Comparison of ENCODE assay signal across 13 cellular contexts in the genomic region with DNA sequence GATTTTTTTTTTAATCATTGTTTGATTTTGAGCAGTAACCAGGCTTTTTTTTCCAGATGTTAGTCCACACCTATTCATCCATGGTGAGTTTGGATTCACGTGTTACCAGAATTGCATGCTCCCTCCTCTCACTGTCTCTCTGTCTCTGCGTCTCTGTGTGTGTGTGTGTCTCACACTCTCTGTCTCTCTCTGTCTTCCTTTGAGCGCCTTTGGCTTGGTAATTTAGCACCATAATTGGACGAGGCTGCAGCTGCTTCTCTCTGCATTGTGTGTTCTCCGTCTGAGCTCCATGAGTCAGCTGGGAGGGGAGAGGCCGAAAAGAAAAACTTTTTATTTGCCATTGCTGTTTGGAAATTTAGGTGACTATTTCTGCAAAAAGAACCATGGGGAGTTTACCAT. TPM values are rescaled to one million over a fixed set of nuclear protein-coding genes. Genes with fewer than 3 reads are reported as not detected.
DNase-seq lines count a peak whose midpoint lies in the region; ATAC-seq and TF ChIP-seq lines count a peak whose summit lies in the region.
"Had no signal": no experiment of that assay in that cellular context is flagged by ENCODE, and none has a peak within 500 bp of the region (broad histone marks: within the 10 kb centered on the region; RNA-seq: fewer than 3 reads in every experiment).

No MANE protein-coding gene starts in this region.

- TF ChIP-seq POLR2A in heart left ventricle (IDR thresholded peaks at IDR 0.05) = no peak

- H3K9me3 Mint-ChIP-seq in brain = peaks cover 0 to 4% (median 0%) of the 10 kb centered on the region in 5 experiments
- no peaks in the 10 kb centered on the region for H3K9me3 Mint-ChIP-seq in type B pancreatic cell
- no peaks in the 10 kb centered on the region for H3K9me3 Mint-ChIP-seq in T-helper 2 cell treated with Interferon-gamma antibody and Interleukin-4, amounts not matched to agents 5 μg/mL and 100 μg/mL, for 36 hours
- H3K9me3 Mint-ChIP-seq: activated T-cell treated with anti-CD3 and anti-CD28 coated beads, Interleukin-2, amount 50 U/mL, for 4 hours had no signal

- no peaks in the 10 kb centered on the region for H3K9me3 ChIP-seq in SK-N-SH
- no peaks in the 10 kb centered on the region for H3K9me3 ChIP-seq in heart left ventricle

- H3F3A ChIP-seq in SK-N-SH (replicated peaks; ENCODE audit: insufficient read depth) = no peaks in the 10 kb centered on the region

- 2% methylated on average over 6 of the region's 6 CpGs for WGBS in SK-N-SH (ENCODE audit: low lambda C conversion rate)
- 3 to 4% (median 3%) methylated on average over 6 of the region's 6 CpGs for WGBS in heart left ventricle, 4 donors

- H3K27ac ChIP-seq in SK-N-SH (ENCODE audit: low read depth in 2 of 2, low read length in 1 of 2) = peak overlapping the region in 1 of 2 experiments; percentile 99; a peak in 2 of 4 replicates
- no peak overlapping the region for H3K27ac ChIP-seq in heart left ventricle

- peak overlapping the region in 3 of 5 experiments; percentile 84 to 91 (median 89) for H3K27ac Mint-ChIP-seq in brain
- peak overlapping the region; percentile 95 for H3K27ac Mint-ChIP-seq in type B pancreatic cell
- H3K27ac Mint-ChIP-seq in T-helper 2 cell treated with Interferon-gamma antibody and Interleukin-4, amounts not matched to agents 5 μg/mL and 100 μg/mL, for 36 hours = no peak overlapping the region

- H2AFZ ChIP-seq in SK-N-SH (ENCODE audit: low read depth) = no peak overlapping the region

- H3K4me2 ChIP-seq in SK-N-SH = no peak overlapping the region

- H3K36me3 Mint-ChIP-seq in brain (no peaks in the 10 kb centered on the region), type B pancreatic cell (peaks cover 22% of the 10 kb centered on the region)
- H3K36me3 Mint-ChIP-seq in T-helper 2 cell treated with Interferon-gamma antibody and Interleukin-4, amounts not matched to agents 5 μg/mL and 100 μg/mL, for 36 hours (ENCODE audit: low read depth) = no peaks in the 10 kb centered on the region

- H3K4me3 Mint-ChIP-seq in brain = peak overlapping the region; percentile 9 to 83 (median 80)
- H3K4me3 Mint-ChIP-seq in type B pancreatic cell = peak overlapping the region; percentile 89
- no peak overlapping the region for H3K4me3 Mint-ChIP-seq in T-helper 2 cell treated with Interferon-gamma antibody and Interleukin-4, amounts not matched to agents 5 μg/mL and 100 μg/mL, for 36 hours
- H3K4me3 Mint-ChIP-seq: activated T-cell treated with anti-CD3 and anti-CD28 coated beads, Interleukin-2, amount 50 U/mL, for 4 hours had no signal

- TF ChIP-seq CTCF in SK-N-SH (IDR thresholded peaks at IDR 0.05) (no peak), brain (conservative IDR thresholded peaks at IDR 0.05) (no peak), type B pancreatic cell (conservative IDR thresholded peaks at IDR 0.05) (no peak), heart left ventricle (IDR thresholded peaks at IDR 0.05) (no peak)

- POLR2A ChIA-PET in SK-N-SH (lab: Yijun Ruan, JAX) = interaction anchor here (0.5 to 6.6 kb wide), 13 partner anchors 9 to 1188 kb away, joined by 3 to 57 read pairs (median 3); no protein-coding TSS in a partner anchor

- TF ChIP-seq EP300 in SK-N-SH (IDR thresholded peaks at IDR 0.05; ENCODE audit: borderline replicate concordance in 1 of 2, low read depth in 1 of 2, low read length in 1 of 2) = no peak

- CTCF ChIA-PET in SK-N-SH (lab: Yijun Ruan, JAX) = interaction anchor here (0.6 to 1.3 kb wide), 4 partner anchors 18 to 1198 kb away, joined by 3 to 4 read pairs (median 3); no protein-coding TSS in a partner anchor

- no peak for TF ChIP-seq RAD21 in SK-N-SH (IDR thresholded peaks at IDR 0.05; ENCODE audit: low read length)

- H3K36me3 ChIP-seq in SK-N-SH (replicated peaks in 1 of 2; ENCODE audit: control insufficient read depth in 1 of 2, insufficient read depth in 2 of 2, low read length in 1 of 2) = peaks cover 0 to 8% of the 10 kb centered on the region in 2 experiments
- no peaks in the 10 kb centered on the region for H3K36me3 ChIP-seq in heart left ventricle

- H3K27me3 ChIP-seq in SK-N-SH (ENCODE audit: insufficient read depth) (peaks cover 93% of the 10 kb centered on the region), heart left ventricle (peaks cover 43 to 100% (median 96%) of the 10 kb centered on the region in 9 donors)

- H4K20me1 ChIP-seq in SK-N-SH (ENCODE audit: insufficient read depth) = no peaks in the 10 kb centered on the region; the same call in 1 of the 2 replicates

- peak overlapping the region in 1 of 2 experiments; percentile 47; a peak in 2 of 4 replicates for H3K4me3 ChIP-seq in SK-N-SH (ENCODE audit: low read depth in 2 of 2, low read length in 1 of 2)
- H3K4me3 ChIP-seq in heart left ventricle = no peak overlapping the region

- no peak overlapping the region for H3K9ac ChIP-seq in SK-N-SH

- DNase-seq in SK-N-SH (no peak), iris pigment epithelial cell (ENCODE audit: low read depth) (peak; percentile 65), type B pancreatic cell (ENCODE audit: extremely low spot score, unreplicated experiment) (no peak), heart left ventricle (no peak), dermis blood vessel endothelial cell (no peak)
- no peak for DNase-seq in T-helper 2 cell treated with Interferon-gamma antibody and Interleukin-4, amounts not matched to agents 5 μg/mL and 100 μg/mL, for 36 hours (ENCODE audit: low spot score)
- DNase-seq: activated T-cell treated with anti-CD3 and anti-CD28 coated beads, Interleukin-2, amount 50 U/mL, for 4 hours; mesenchymal stem cell; MV-4-11 had no signal

- H3K79me2 ChIP-seq in SK-N-SH (ENCODE audit: insufficient read depth) = no peaks in the 10 kb centered on the region

- H3K9me2 ChIP-seq in SK-N-SH = no peaks in the 10 kb centered on the region

- H3K4me1 ChIP-seq in SK-N-SH (ENCODE audit: control insufficient read depth in 1 of 2, insufficient read depth in 2 of 2, low read depth in 1 of 2, low read length in 1 of 2) (peaks cover 0 to 6% of the 10 kb centered on the region in 2 experiments; a peak in 1 of 4 replicates), heart left ventricle (peaks cover 0 to 18% (median 0%) of the 10 kb centered on the region in 12 donors)

- H3K4me1 Mint-ChIP-seq in brain (peaks cover 51% of the 10 kb centered on the region), type B pancreatic cell (ENCODE audit: unreplicated experiment) (peaks cover 7% of the 10 kb centered on the region)
- H3K4me1 Mint-ChIP-seq in T-helper 2 cell treated with Interferon-gamma antibody and Interleukin-4, amounts not matched to agents 5 μg/mL and 100 μg/mL, for 36 hours (ENCODE audit: low read depth) = peaks cover 8% of the 10 kb centered on the region

- ATAC-seq in SK-N-SH treated with all-trans-retinoic acid at 6 μM for 48 hours (no peak), heart left ventricle (no peak)
- ATAC-seq: activated T-cell treated with anti-CD3 and anti-CD28 coated beads, Interleukin-2, amount 50 U/mL, for 4 hours had no signal

- H3K27me3 Mint-ChIP-seq in brain (peaks cover 100% of the 10 kb centered on the region), type B pancreatic cell (peaks cover 99% of the 10 kb centered on the region)
- peaks cover 92% of the 10 kb centered on the region for H3K27me3 Mint-ChIP-seq in T-helper 2 cell treated with Interferon-gamma antibody and Interleukin-4, amounts not matched to agents 5 μg/mL and 100 μg/mL, for 36 hours (ENCODE audit: low read depth)

- intact Hi-C loops in heart left ventricle (cut with DNase I) = loop anchor here in 1 of 10 donors (10.0 kb wide), 1 partner anchor 1133 kb away; no protein-coding TSS in a partner anchor

TF ChIP-seq in SK-N-SH, 30 proteins besides CTCF, POLR2A, EP300 and RAD21:
- TF ChIP-seq FOXM1 (IDR thresholded peaks at IDR 0.05; ENCODE audit: low read depth) (no peak), MXI1 (IDR thresholded peaks at IDR 0.05; ENCODE audit: low read depth, low read length) (peak; percentile 57; the same call in 1 of the 2 replicates)
TF ChIP-seq in SK-N-SH: peak in this region for 1.

TF ChIP-seq in SK-N-SH treated with all-trans-retinoic acid at 6 μM for 48 hours, 23 proteins besides CTCF, POLR2A, EP300 and RAD21:
- TF ChIP-seq ESRRG (CRISPR knock-in tag; IDR thresholded peaks at IDR 0.05) (no peak), RARB (CRISPR knock-in tag; IDR thresholded peaks at IDR 0.05) (no peak), ZNF8 (CRISPR knock-in tag; IDR thresholded peaks at IDR 0.05) (no peak)

RNA-seq across cellular contexts. Expression of gene TFAP2B, which starts 3.4 kb away (rescaled TPM):
- polyA plus RNA-seq in SK-N-SH (2012; rRNA removed) (1.1 and 2.9 TPM in 2 replicates), brain (ENCODE audit: insufficient read depth, low read depth, low replicate concordance) (not detected), heart left ventricle (not detected)
- polyA plus RNA-seq in SK-N-SH (2012; cell fraction: cytosol; rRNA removed) = 2.4 and 4.5 TPM in 2 replicates
- polyA plus RNA-seq in SK-N-SH (2012; cell fraction: nucleus; rRNA removed) = 3.5 and 6.8 TPM in 2 replicates
- total RNA-seq in type B pancreatic cell (ENCODE audit: low replicate concordance) (11.6 and 75.5 TPM in 2 replicates), heart left ventricle (not detected), dermis blood vessel endothelial cell (under 0.01 TPM in 2 replicates)
- total RNA-seq: activated T-cell treated with anti-CD3 and anti-CD28 coated beads, Interleukin-2, amount 50 U/mL, for 4 hours; NCI-H460; omental fat pad had no signal

Comparison
In these comparisons a context has a peak if more than half of its experiments do, and no peak if none do; other contexts are left out.
1. RNA of gene TFAP2B, which starts 3.4 kb away (total RNA-seq): 11.6 to 75.5 TPM in type B pancreatic cell; not detected in heart left ventricle and under 0.01 TPM in dermis blood vessel endothelial cell; every median in the first group is over 10 times any median in the second.